Comparison of ENCODE assay signal across 41 cellular contexts in the genomic region with DNA sequence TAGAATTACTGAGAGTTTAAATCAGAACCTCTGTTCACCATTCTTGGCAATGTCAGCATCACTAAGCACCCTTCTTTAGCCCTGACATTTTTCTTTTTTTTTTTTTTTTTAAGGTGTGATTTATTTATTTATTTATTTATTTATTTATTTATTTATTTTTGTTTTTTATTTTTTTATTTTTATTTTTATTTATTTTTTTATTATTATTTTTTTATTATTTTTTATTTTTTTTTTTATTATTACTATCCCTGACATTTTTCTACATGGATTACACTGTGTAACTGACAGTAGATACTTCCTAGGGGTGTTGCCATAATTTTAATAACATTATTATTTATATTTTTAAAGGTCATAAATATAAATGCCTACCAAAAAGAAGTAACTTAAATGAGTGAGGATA. TPM values are rescaled to one million over a fixed set of nuclear protein-coding genes. Genes with fewer than 3 reads are reported as not detected.
"Had no signal": no experiment of that assay in that cellular context is flagged by ENCODE, and none has a peak within 500 bp of the region (broad histone marks: within the 10 kb centered on the region; RNA-seq: fewer than 3 reads in every experiment).

No MANE protein-coding gene starts in this region.

- H3K4me3 Mint-ChIP-seq: activated CD4-positive, alpha-beta memory T cell treated with anti-CD3 and anti-CD28 coated beads for 36 hours; activated CD4-positive, alpha-beta T cell treated with anti-CD3 and anti-CD28 coated beads for 36 hours; activated CD4-positive, alpha-beta T cell treated with anti-CD3 and anti-CD28 coated beads, Interleukin-2, amount 10 ng/mL, durations not matched to agents 24 days and 14 days; activated CD8-positive, alpha-beta memory T cell treated with anti-CD3 and anti-CD28 coated beads, Interleukin-2, amount 10 ng/mL, durations not matched to agents 7 days and 5 days; activated CD8-positive, alpha-beta T cell treated with anti-CD3 and anti-CD28 coated beads, Interleukin-2, amount 10 ng/mL, durations not matched to agents 7 days and 5 days; activated naive CD4-positive, alpha-beta T cell treated with anti-CD3 and anti-CD28 coated beads for 36 hours; activated naive CD4-positive, alpha-beta T cell treated with anti-CD3 and anti-CD28 coated beads, Interleukin-2, amount 50 U/mL, for 24 hours; activated naive CD8-positive, alpha-beta T cell treated with anti-CD3 and anti-CD28 coated beads for 36 hours; activated naive CD8-positive, alpha-beta T cell treated with anti-CD3 and anti-CD28 coated beads, Interleukin-2, amount 50 U/mL, for 24 hours; activated T-helper 1 cell treated with anti-CD3 and anti-CD28 coated beads, Interleukin-12 subunit alpha, Interleukin-12 subunit beta, Interleukin-2, Interleukin-4 antibody, amounts not matched to agents 30 ng/mL and 10 ng/mL and 1 ng/mL, durations not matched to agents 14 hours and 24 hours and 36 hours; effector memory CD8-positive, alpha-beta T cell; T-helper 17 cell; T-helper 2 cell treated with Interferon-gamma antibody and Interleukin-4, amounts not matched to agents 5 μg/mL and 100 μg/mL, for 36 hours had no signal

- H3K4me1 Mint-ChIP-seq: activated CD4-positive, alpha-beta T cell treated with anti-CD3 and anti-CD28 coated beads for 36 hours; activated CD4-positive, alpha-beta T cell treated with anti-CD3 and anti-CD28 coated beads, Interleukin-2, amount 10 ng/mL, durations not matched to agents 24 days and 14 days; activated CD8-positive, alpha-beta memory T cell treated with anti-CD3 and anti-CD28 coated beads, Interleukin-2, amount 10 ng/mL, durations not matched to agents 7 days and 5 days; activated naive CD4-positive, alpha-beta T cell treated with anti-CD3 and anti-CD28 coated beads, Interleukin-2, amount 50 U/mL, for 24 hours; activated naive CD8-positive, alpha-beta T cell treated with anti-CD3 and anti-CD28 coated beads for 36 hours; activated naive CD8-positive, alpha-beta T cell treated with anti-CD3 and anti-CD28 coated beads, Interleukin-2, amount 50 U/mL, for 24 hours; T-helper 17 cell had no signal

- H3K27me3 Mint-ChIP-seq: activated CD4-positive, alpha-beta memory T cell treated with anti-CD3 and anti-CD28 coated beads for 36 hours; activated CD4-positive, alpha-beta T cell treated with anti-CD3 and anti-CD28 coated beads for 36 hours; activated CD4-positive, alpha-beta T cell treated with anti-CD3 and anti-CD28 coated beads, Interleukin-2, amount 10 ng/mL, durations not matched to agents 24 days and 14 days; activated CD8-positive, alpha-beta memory T cell treated with anti-CD3 and anti-CD28 coated beads, Interleukin-2, amount 10 ng/mL, durations not matched to agents 7 days and 5 days; activated naive CD4-positive, alpha-beta T cell treated with anti-CD3 and anti-CD28 coated beads, Interleukin-2, amount 50 U/mL, for 24 hours; activated naive CD8-positive, alpha-beta T cell treated with anti-CD3 and anti-CD28 coated beads for 36 hours; activated naive CD8-positive, alpha-beta T cell treated with anti-CD3 and anti-CD28 coated beads, Interleukin-2, amount 50 U/mL, for 24 hours; effector memory CD8-positive, alpha-beta T cell; T-helper 17 cell had no signal

- DNase-seq: activated CD4-positive, alpha-beta memory T cell treated with anti-CD3 and anti-CD28 coated beads for 36 hours; activated CD4-positive, alpha-beta T cell treated with anti-CD3 and anti-CD28 coated beads for 36 hours; activated CD4-positive, alpha-beta T cell treated with anti-CD3 and anti-CD28 coated beads, Interleukin-2, amount 10 ng/mL, durations not matched to agents 24 days and 14 days; activated CD4-positive, CD25-positive, alpha-beta regulatory T cell; activated CD4-positive, CD25-positive, alpha-beta regulatory T cell treated with anti-CD3 and anti-CD28 coated beads, Interleukin-2, amount 50 U/mL, for 72 hours; activated CD8-positive, alpha-beta memory T cell treated with anti-CD3 and anti-CD28 coated beads, Interleukin-2, amount 10 ng/mL, durations not matched to agents 7 days and 5 days; activated CD8-positive, alpha-beta memory T cell treated with anti-CD3 and anti-CD28 coated beads, Interleukin-2, amount 50 U/mL, for 4 hours; activated CD8-positive, alpha-beta T cell treated with anti-CD3 and anti-CD28 coated beads, Interleukin-2, amount 10 ng/mL, durations not matched to agents 7 days and 5 days; activated effector memory CD4-positive, alpha-beta T cell treated with anti-CD3 and anti-CD28 coated beads, Interleukin-2, amount 50 U/mL, for 16 hours; activated naive CD4-positive, alpha-beta T cell treated with anti-CD3 and anti-CD28 coated beads for 36 hours; activated naive CD8-positive, alpha-beta T cell treated with anti-CD3 and anti-CD28 coated beads for 36 hours; activated naive CD8-positive, alpha-beta T cell treated with anti-CD3 and anti-CD28 coated beads, Interleukin-2, amount 50 U/mL, for 24 hours; activated T-cell treated with anti-CD3 and anti-CD28 coated beads, Interleukin-2, amount 50 U/mL, for 1 hour; activated T-cell treated with anti-CD3 and anti-CD28 coated beads, Interleukin-2, amount 50 U/mL, for 48 hours; adrenal gland; amygdala; aorta; body of pancreas; caudate nucleus; cortex of kidney; dermis blood vessel endothelial cell; effector CD4-positive, alpha-beta T cell; effector memory CD8-positive, alpha-beta T cell; foreskin fibroblast; heart right ventricle; T-helper 1 cell; T-helper 17 cell; T1000; WERI-Rb-1 had no signal

- H3K36me3 Mint-ChIP-seq: activated CD4-positive, alpha-beta memory T cell treated with anti-CD3 and anti-CD28 coated beads for 36 hours; activated CD8-positive, alpha-beta memory T cell treated with anti-CD3 and anti-CD28 coated beads, Interleukin-2, amount 10 ng/mL, durations not matched to agents 7 days and 5 days; activated naive CD4-positive, alpha-beta T cell treated with anti-CD3 and anti-CD28 coated beads, Interleukin-2, amount 50 U/mL, for 24 hours; activated naive CD8-positive, alpha-beta T cell treated with anti-CD3 and anti-CD28 coated beads for 36 hours had no signal

- FAIRE-seq: colon, endothelial cell of umbilical vein had no signal

- H3K27ac Mint-ChIP-seq: activated CD4-positive, alpha-beta memory T cell treated with anti-CD3 and anti-CD28 coated beads for 36 hours; activated CD4-positive, alpha-beta T cell treated with anti-CD3 and anti-CD28 coated beads for 36 hours; activated CD4-positive, alpha-beta T cell treated with anti-CD3 and anti-CD28 coated beads, Interleukin-2, amount 10 ng/mL, durations not matched to agents 24 days and 14 days; activated CD8-positive, alpha-beta memory T cell treated with anti-CD3 and anti-CD28 coated beads, Interleukin-2, amount 10 ng/mL, durations not matched to agents 7 days and 5 days; activated CD8-positive, alpha-beta T cell treated with anti-CD3 and anti-CD28 coated beads, Interleukin-2, amount 10 ng/mL, durations not matched to agents 7 days and 5 days; activated naive CD4-positive, alpha-beta T cell treated with anti-CD3 and anti-CD28 coated beads for 36 hours; activated naive CD4-positive, alpha-beta T cell treated with anti-CD3 and anti-CD28 coated beads, Interleukin-2, amount 50 U/mL, for 24 hours; activated naive CD8-positive, alpha-beta T cell treated with anti-CD3 and anti-CD28 coated beads for 36 hours; activated naive CD8-positive, alpha-beta T cell treated with anti-CD3 and anti-CD28 coated beads, Interleukin-2, amount 50 U/mL, for 24 hours; activated T-helper 1 cell treated with anti-CD3 and anti-CD28 coated beads, Interleukin-12 subunit alpha, Interleukin-12 subunit beta, Interleukin-2, Interleukin-4 antibody, amounts not matched to agents 30 ng/mL and 10 ng/mL and 1 ng/mL, durations not matched to agents 14 hours and 24 hours and 36 hours; activated T-helper 2 cell treated with anti-CD3 and anti-CD28 coated beads, Interferon-gamma antibody, Interleukin-2, Interleukin-4, amounts not matched to agents 10 μg/mL and 5 μg/mL and 100 μg/mL, durations not matched to agents 14 hours and 24 hours and 36 hours; effector memory CD8-positive, alpha-beta T cell; T-helper 17 cell; T-helper 2 cell treated with Interferon-gamma antibody and Interleukin-4, amounts not matched to agents 5 μg/mL and 100 μg/mL, for 36 hours had no signal

- H3K4me1 ChIP-seq: adrenal gland, body of pancreas, gastroesophageal sphincter, heart right ventricle had no signal

- H3K27me3 ChIP-seq: adrenal gland, body of pancreas, gastroesophageal sphincter, heart right ventricle had no signal

- H3K9me3 ChIP-seq: adrenal gland, body of pancreas, gastroesophageal sphincter, heart right ventricle had no signal

- H3K9me3 Mint-ChIP-seq: activated CD4-positive, alpha-beta T cell treated with anti-CD3 and anti-CD28 coated beads, Interleukin-2, amount 10 ng/mL, durations not matched to agents 24 days and 14 days; activated naive CD4-positive, alpha-beta T cell treated with anti-CD3 and anti-CD28 coated beads for 36 hours; activated naive CD4-positive, alpha-beta T cell treated with anti-CD3 and anti-CD28 coated beads, Interleukin-2, amount 50 U/mL, for 24 hours; activated T-helper 1 cell treated with anti-CD3 and anti-CD28 coated beads, Interleukin-12 subunit alpha, Interleukin-12 subunit beta, Interleukin-2, Interleukin-4 antibody, amounts not matched to agents 30 ng/mL and 10 ng/mL and 1 ng/mL, durations not matched to agents 14 hours and 24 hours and 36 hours; activated T-helper 2 cell treated with anti-CD3 and anti-CD28 coated beads, Interferon-gamma antibody, Interleukin-2, Interleukin-4, amounts not matched to agents 10 μg/mL and 5 μg/mL and 100 μg/mL, durations not matched to agents 14 hours and 24 hours and 36 hours had no signal

- H3K36me3 ChIP-seq: adrenal gland, gastroesophageal sphincter, heart right ventricle, WERI-Rb-1 had no signal

- H3K27ac ChIP-seq: adrenal gland, body of pancreas, gastroesophageal sphincter, heart right ventricle, WERI-Rb-1 had no signal

- H3K4me3 ChIP-seq: adrenal gland, body of pancreas, gastroesophageal sphincter, heart right ventricle had no signal

RNA-seq across cellular contexts. Expression of a gene that starts 47.0 kb away (rescaled TPM):
- total RNA-seq: activated CD4-positive, alpha-beta memory T cell treated with anti-CD3 and anti-CD28 coated beads for 36 hours; activated CD4-positive, alpha-beta T cell treated with anti-CD3 and anti-CD28 coated beads for 36 hours; activated CD4-positive, alpha-beta T cell treated with anti-CD3 and anti-CD28 coated beads, Interleukin-2, amount 10 ng/mL, durations not matched to agents 24 days and 14 days; activated CD8-positive, alpha-beta memory T cell treated with anti-CD3 and anti-CD28 coated beads for 36 hours; activated CD8-positive, alpha-beta memory T cell treated with anti-CD3 and anti-CD28 coated beads, Interleukin-2, amount 10 ng/mL, durations not matched to agents 7 days and 5 days; activated CD8-positive, alpha-beta T cell treated with anti-CD3 and anti-CD28 coated beads, Interleukin-2, amount 10 ng/mL, durations not matched to agents 7 days and 5 days; activated naive CD8-positive, alpha-beta T cell treated with anti-CD3 and anti-CD28 coated beads for 36 hours; activated T-helper 1 cell treated with anti-CD3 and anti-CD28 coated beads, Interleukin-12 subunit alpha, Interleukin-12 subunit beta, Interleukin-2, Interleukin-4 antibody, amounts not matched to agents 30 ng/mL and 10 ng/mL and 1 ng/mL, durations not matched to agents 14 hours and 24 hours and 36 hours; activated T-helper 2 cell treated with anti-CD3 and anti-CD28 coated beads, Interferon-gamma antibody, Interleukin-2, Interleukin-4, amounts not matched to agents 10 μg/mL and 5 μg/mL and 100 μg/mL, durations not matched to agents 14 hours and 24 hours and 36 hours; chondrocyte; epithelial cell of proximal tubule; esophagus mucosa; glomerular endothelial cell; T-helper 17 cell had no signal
